ENCODE assay signal across 1 cellular context in the genomic region with DNA sequence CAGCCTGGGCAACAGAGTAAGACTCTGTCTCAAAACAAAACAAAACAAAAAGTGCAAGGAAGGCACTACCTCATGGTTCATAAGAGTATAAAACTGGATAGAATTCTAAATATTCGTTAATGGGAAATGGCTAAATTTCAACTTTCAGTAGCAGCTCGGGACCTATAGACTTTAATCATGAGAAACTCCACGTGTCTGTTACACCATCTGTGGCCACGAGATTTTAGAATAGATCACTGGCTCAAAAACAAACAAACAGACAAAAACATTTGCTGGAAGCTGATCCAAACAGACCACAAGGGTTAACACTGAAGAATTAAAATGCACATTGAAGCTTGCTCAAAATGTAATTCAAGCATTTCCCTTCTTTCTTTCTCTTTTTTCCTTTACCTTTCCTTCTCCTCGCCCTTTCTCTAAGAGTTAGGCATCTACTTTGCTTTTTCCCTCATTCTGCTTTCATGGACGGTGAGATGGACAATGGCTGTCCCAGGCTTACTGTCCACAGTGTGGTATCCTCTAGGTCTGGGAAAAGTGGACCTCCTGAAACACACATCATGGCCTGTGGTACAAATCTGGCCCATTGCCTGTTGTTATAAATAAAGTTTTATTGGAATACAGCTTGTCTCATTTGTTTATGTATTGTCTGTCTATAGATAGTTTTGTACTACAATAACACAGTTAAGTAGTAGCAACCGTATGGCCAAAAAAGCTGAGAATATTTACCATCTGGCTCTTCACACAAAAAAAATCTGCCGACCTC.
TF ChIP-seq lines count a peak whose summit lies in the region.

No MANE protein-coding gene starts in this region.

TF ChIP-seq in GM23338, 12 proteins besides CTCF, POLR2A, EP300 and RAD21 (continued from another document):
- TF ChIP-seq STAT1 (IDR thresholded peaks at IDR 0.05; ENCODE audit: unreplicated experiment), result no peak
- no peak for TF ChIP-seq ZNF114 (CRISPR knock-in tag; IDR thresholded peaks at IDR 0.05)
- no peak for TF ChIP-seq CREB1 (CRISPR knock-in tag; IDR thresholded peaks at IDR 0.05; ENCODE audit: low read depth)
- TF ChIP-seq, protein P1, sequence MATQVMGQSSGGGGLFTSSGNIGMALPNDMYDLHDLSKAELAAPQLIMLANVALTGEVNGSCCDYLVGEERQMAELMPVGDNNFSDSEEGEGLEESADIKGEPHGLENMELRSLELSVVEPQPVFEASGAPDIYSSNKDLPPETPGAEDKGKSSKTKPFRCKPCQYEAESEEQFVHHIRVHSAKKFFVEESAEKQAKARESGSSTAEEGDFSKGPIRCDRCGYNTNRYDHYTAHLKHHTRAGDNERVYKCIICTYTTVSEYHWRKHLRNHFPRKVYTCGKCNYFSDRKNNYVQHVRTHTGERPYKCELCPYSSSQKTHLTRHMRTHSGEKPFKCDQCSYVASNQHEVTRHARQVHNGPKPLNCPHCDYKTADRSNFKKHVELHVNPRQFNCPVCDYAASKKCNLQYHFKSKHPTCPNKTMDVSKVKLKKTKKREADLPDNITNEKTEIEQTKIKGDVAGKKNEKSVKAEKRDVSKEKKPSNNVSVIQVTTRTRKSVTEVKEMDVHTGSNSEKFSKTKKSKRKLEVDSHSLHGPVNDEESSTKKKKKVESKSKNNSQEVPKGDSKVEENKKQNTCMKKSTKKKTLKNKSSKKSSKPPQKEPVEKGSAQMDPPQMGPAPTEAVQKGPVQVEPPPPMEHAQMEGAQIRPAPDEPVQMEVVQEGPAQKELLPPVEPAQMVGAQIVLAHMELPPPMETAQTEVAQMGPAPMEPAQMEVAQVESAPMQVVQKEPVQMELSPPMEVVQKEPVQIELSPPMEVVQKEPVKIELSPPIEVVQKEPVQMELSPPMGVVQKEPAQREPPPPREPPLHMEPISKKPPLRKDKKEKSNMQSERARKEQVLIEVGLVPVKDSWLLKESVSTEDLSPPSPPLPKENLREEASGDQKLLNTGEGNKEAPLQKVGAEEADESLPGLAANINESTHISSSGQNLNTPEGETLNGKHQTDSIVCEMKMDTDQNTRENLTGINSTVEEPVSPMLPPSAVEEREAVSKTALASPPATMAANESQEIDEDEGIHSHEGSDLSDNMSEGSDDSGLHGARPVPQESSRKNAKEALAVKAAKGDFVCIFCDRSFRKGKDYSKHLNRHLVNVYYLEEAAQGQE (IDR thresholded peaks at IDR 0.05; ENCODE audit: unreplicated experiment), result no peak
